ENCODE assay signal across 8 cellular contexts in the genomic region with DNA sequence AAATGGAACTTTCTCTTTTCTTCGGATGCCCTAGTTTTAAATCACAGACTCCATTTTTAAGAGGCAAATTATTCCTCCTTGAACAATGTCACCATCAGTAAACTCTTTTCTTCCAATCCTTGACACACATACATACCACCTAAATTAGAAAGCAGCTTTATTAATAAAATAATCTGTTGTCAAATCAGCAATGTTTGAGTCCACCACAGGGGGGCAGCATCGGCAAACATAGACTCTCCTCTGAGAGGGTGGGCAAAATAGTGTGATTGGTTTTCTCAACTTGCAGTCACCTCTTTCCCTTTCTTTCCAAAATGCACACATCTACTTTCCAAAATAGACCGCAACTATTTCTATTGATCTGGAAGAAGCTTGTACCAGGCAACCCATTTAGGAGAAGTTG.
DNase-seq lines count a peak whose midpoint lies in the region; ATAC-seq and TF ChIP-seq lines count a peak whose summit lies in the region.

No MANE protein-coding gene starts in this region.

- H3K36me3 Mint-ChIP-seq in natural killer cell: no peaks in the 10 kb centered on the region

- TF ChIP-seq CTCF in natural killer cell (IDR thresholded peaks at IDR 0.05): peak; percentile 66

- ATAC-seq in natural killer cell (peak in 1 of 3 donors; percentile 64), HG03280 (IDR thresholded peaks at IDR 0.05; ENCODE audit: unreplicated experiment) (no peak)

- intact Hi-C loops in natural killer cell (cut with micrococcal nuclease): no loop called here

- peaks cover 9 to 31% of the 10 kb centered on the region in 2 donors for H3K27me3 Mint-ChIP-seq in natural killer cell (ENCODE audit: low read depth in 2 of 2)

- peak; percentile 3 for DNase-seq in EL
- DNase-seq in NCI-H69 (lab: John Stamatoyannopoulos, UW): peak; percentile 4
- DNase-seq in activated naive CD4-positive, alpha-beta T cell treated with anti-CD3 and anti-CD28 coated beads, Interleukin-2, amount 50 U/mL, for 16 hours: peak; percentile 52
- DNase-seq in natural killer cell: peak; percentile 17
- DNase-seq in NCI-H1436 treated with DMSO at 0.1 percent for 48 hours (lab: John Stamatoyannopoulos, UW): no peak
- no peak for DNase-seq in DMS79 treated with DMSO at 0.1 percent for 48 hours (lab: John Stamatoyannopoulos, UW)
- no peak for DNase-seq in RKO (ENCODE audit: low spot score)

- H3K4me1 Mint-ChIP-seq in natural killer cell: no peaks in the 10 kb centered on the region

- no peak overlapping the region for H3K27ac Mint-ChIP-seq in natural killer cell

- no peak overlapping the region for H3K4me3 Mint-ChIP-seq in natural killer cell

- H3K9me3 Mint-ChIP-seq in natural killer cell: no peaks in the 10 kb centered on the region

Comparison
In these comparisons a context has a peak if more than half of its experiments do, and no peak if none do; other contexts are left out.
1. DNase-seq: peak in EL (single experiment), NCI-H69 (single experiment), activated naive CD4-positive, alpha-beta T cell treated with anti-CD3 and anti-CD28 coated beads, Interleukin-2, amount 50 U/mL, for 16 hours (single experiment) and natural killer cell (single experiment); none in NCI-H1436 treated with DMSO at 0.1 percent for 48 hours (single experiment), DMS79 treated with DMSO at 0.1 percent for 48 hours (single experiment) and RKO (single experiment).